27 cellular contexts compared by ENCODE assay signal in the genomic region with DNA sequence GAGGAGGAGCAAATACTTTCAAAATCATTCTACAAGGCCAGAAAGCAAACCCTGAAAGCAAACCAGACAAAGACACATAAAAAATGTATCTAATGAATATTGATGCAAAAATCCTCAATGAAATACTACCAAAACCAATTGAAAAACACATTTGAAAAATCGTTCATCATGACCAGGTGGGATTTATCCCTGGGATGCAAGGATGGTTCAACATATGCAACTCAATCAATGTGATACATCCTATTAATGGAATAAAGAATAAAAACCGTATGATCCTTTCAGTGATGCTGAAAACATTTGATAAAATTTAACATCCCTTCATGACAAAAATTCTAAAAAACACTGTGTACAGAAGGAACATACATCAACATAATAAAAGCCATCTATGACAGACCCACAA.
"Had no signal": no experiment of that assay in that cellular context is flagged by ENCODE, and none has a peak within 500 bp of the region (broad histone marks: within the 10 kb centered on the region; RNA-seq: fewer than 3 reads in every experiment).

No MANE protein-coding gene starts in this region.

- DNase-seq: stimulated activated CD4-positive, alpha-beta T cell treated with anti-CD3 and anti-CD28 coated beads, Interleukin-2, amount 100 ng/mL, for 48 hours; stimulated activated CD4-positive, alpha-beta T cell treated with anti-CD3 and anti-CD28 coated beads, Interleukin-4, amount 100 ng/mL, for 1 hour; stimulated activated CD4-positive, alpha-beta T cell treated with anti-CD3 and anti-CD28 coated beads, Interleukin-4, amount 100 ng/mL, for 24 hours; stimulated activated CD4-positive, alpha-beta T cell treated with anti-CD3 and anti-CD28 coated beads, Interleukin-4, amount 100 ng/mL, for 4 hours; stimulated activated CD8-positive, alpha-beta memory T cell treated with anti-CD3 and anti-CD28 coated beads, Interleukin-4, amount 100 ng/mL, for 48 hours; stimulated activated naive B cell treated with anti-CD40 and anti-IgM and Interleukin-4, amounts not matched to agents 10 μg/mL and 1 μg/mL and 100 μg/mL, for 72 hours; stimulated activated naive CD4-positive, alpha-beta T cell; stimulated activated naive CD4-positive, alpha-beta T cell treated with Interleukin-2 at 50 U/mL for 16 hours; stimulated activated naive CD8-positive, alpha-beta T cell treated with anti-CD3 and anti-CD28 coated beads, Interleukin-15, amount 100 ng/mL, for 72 hours; stimulated activated naive CD8-positive, alpha-beta T cell treated with anti-CD3 and anti-CD28 coated beads, Interleukin-15, Interleukin-2, amounts not matched to agents 100 U/mL and 50 U/mL, for 24 hours; stomach; substantia nigra; testis; thyroid gland; tibial artery; transverse colon; trophoblast cell; upper lobe of left lung; upper lobe of right lung; uterus had no signal

- H3K36me3 ChIP-seq: stomach, suprapubic skin, thoracic aorta, thyroid gland, tibial artery, tibial nerve, transverse colon, upper lobe of left lung, upper lobe of right lung, uterus, vagina had no signal

- H3K27me3 ChIP-seq: stomach, suprapubic skin, testis, thyroid gland, tibial artery, tibial nerve, transverse colon, upper lobe of left lung, upper lobe of right lung, uterus, vagina had no signal

- FAIRE-seq: urothelium cell line had no signal

- ATAC-seq: stimulated activated effector memory CD8-positive, alpha-beta T cell treated with anti-CD3 and anti-CD28 coated beads, Interleukin-12 subunit alpha, Interleukin-12 subunit beta, amount 100 ng/mL, for 72 hours; stimulated activated memory B cell treated with anti-CD40 and anti-IgM and Interleukin-4, amounts not matched to agents 10 μg/mL and 1 μg/mL and 100 μg/mL, for 72 hours; stimulated activated naive B cell treated with anti-CD40 and anti-IgM and Interleukin-4, amounts not matched to agents 10 μg/mL and 1 μg/mL and 100 μg/mL, for 72 hours; stimulated activated naive CD8-positive, alpha-beta T cell treated with anti-CD3 and anti-CD28 coated beads, Interleukin-15, amount 100 ng/mL, for 72 hours; stimulated activated naive CD8-positive, alpha-beta T cell treated with anti-CD3 and anti-CD28 coated beads, Interleukin-15, Interleukin-2, amounts not matched to agents 100 U/mL and 50 U/mL, for 24 hours; upper lobe of right lung had no signal

- H3K9me3 ChIP-seq: suprapubic skin, testis, thoracic aorta, thyroid gland, tibial artery, transverse colon, upper lobe of right lung, uterus, vagina had no signal

- H3K4me3 ChIP-seq: stomach, suprapubic skin, testis, thoracic aorta, thyroid gland, tibial artery, tibial nerve, transverse colon, upper lobe of left lung, upper lobe of right lung, uterus, vagina had no signal

- H3K27ac ChIP-seq: stomach, suprapubic skin, testis, thoracic aorta, thyroid gland, tibial artery, tibial nerve, transverse colon, upper lobe of left lung, upper lobe of right lung, uterus, vagina had no signal

- H3K4me1 ChIP-seq: stomach, suprapubic skin, testis, thyroid gland, tibial artery, tibial nerve, transverse colon, upper lobe of left lung, upper lobe of right lung, uterus, vagina had no signal
